Comparison of ENCODE assay signal across 1 cellular context in genomic region chr19:4449826-4450075, GRCh38.
TF ChIP-seq lines count a peak whose summit lies in the region.

No MANE protein-coding gene starts in this region.

TF ChIP-seq in HCT116, 20 proteins besides CTCF, POLR2A, EP300 and RAD21 (continued from another document):
- TF ChIP-seq REST (IDR thresholded peaks at IDR 0.05; ENCODE audit: low read depth) (no peak), ZNF274 (IDR thresholded peaks at IDR 0.05; ENCODE audit: low read depth, low read length) (no peak), SRF (IDR thresholded peaks at IDR 0.05; ENCODE audit: low read depth) (no peak), CEBPB (IDR thresholded peaks at IDR 0.05; ENCODE audit: low read depth) (no peak), EZH2phosphoT487 (IDR thresholded peaks at IDR 0.05; ENCODE audit: borderline replicate concordance) (no peak), ZFX (IDR thresholded peaks at IDR 0.05) (no peak), CBX3 (IDR thresholded peaks at IDR 0.05; ENCODE audit: low read depth) (no peak)
